In genomic region chr3:52487050-52487787, GRCh38 we compare ENCODE assay signal across 26 cellular contexts. TPM values are rescaled to one million over a fixed set of nuclear protein-coding genes. Genes with fewer than 3 reads are reported as not detected.
"Had no signal": no experiment of that assay in that cellular context is flagged by ENCODE, and none has a peak within 500 bp of the region (broad histone marks: within the 10 kb centered on the region; RNA-seq: fewer than 3 reads in every experiment).

No MANE protein-coding gene starts in this region.

- H3K4me3 Mint-ChIP-seq: activated CD4-positive, alpha-beta memory T cell treated with anti-CD3 and anti-CD28 coated beads, Interleukin-2, amount 10 ng/mL, durations not matched to agents 7 days and 5 days; activated CD4-positive, alpha-beta T cell treated with anti-CD3 and anti-CD28 coated beads, Interleukin-2, amount 10 ng/mL, durations not matched to agents 24 days and 14 days; activated naive CD8-positive, alpha-beta T cell treated with anti-CD3 and anti-CD28 coated beads, Interleukin-2, amount 50 U/mL, for 24 hours; activated T-cell treated with anti-CD3 and anti-CD28 coated beads, Interleukin-2, amount 50 U/mL, for 72 hours; brain; natural killer cell; stimulated activated naive CD8-positive, alpha-beta T cell treated with anti-CD3 and anti-CD28 coated beads, Interleukin-15, amount 100 ng/mL, for 72 hours had no signal

- H3K27me3 Mint-ChIP-seq: activated CD4-positive, alpha-beta memory T cell treated with anti-CD3 and anti-CD28 coated beads, Interleukin-2, amount 10 ng/mL, durations not matched to agents 7 days and 5 days; activated CD4-positive, alpha-beta T cell treated with anti-CD3 and anti-CD28 coated beads, Interleukin-2, amount 10 ng/mL, durations not matched to agents 24 days and 14 days; activated naive CD8-positive, alpha-beta T cell treated with anti-CD3 and anti-CD28 coated beads, Interleukin-2, amount 50 U/mL, for 24 hours; brain; stimulated activated naive CD8-positive, alpha-beta T cell treated with anti-CD3 and anti-CD28 coated beads, Interleukin-15, amount 100 ng/mL, for 72 hours had no signal

- H3K36me3 ChIP-seq: uterus had no signal

- DNase-seq: activated CD4-positive, alpha-beta memory T cell treated with anti-CD3 and anti-CD28 coated beads, Interleukin-2, amount 10 ng/mL, durations not matched to agents 7 days and 5 days; activated CD4-positive, alpha-beta T cell treated with anti-CD3 and anti-CD28 coated beads, Interleukin-2, amount 10 ng/mL, durations not matched to agents 24 days and 14 days; activated effector memory CD4-positive, alpha-beta T cell treated with Interleukin-2 at 50 U/mL for 16 hours; activated naive CD4-positive, alpha-beta T cell treated with anti-CD3 and anti-CD28 coated beads, Interleukin-2, amount 50 U/mL, for 16 hours; activated naive CD8-positive, alpha-beta T cell treated with anti-CD3 and anti-CD28 coated beads, Interleukin-2, amount 50 U/mL, for 24 hours; activated T-cell treated with anti-CD3 and anti-CD28 coated beads, Interleukin-2, amount 50 U/mL, for 72 hours; aorta; effector CD4-positive, alpha-beta T cell; erythroblast; foreskin keratinocyte; hippocampal formation; kidney glomerular epithelial cell; midbrain; natural killer cell; ovary; stimulated activated CD4-positive, alpha-beta T cell treated with anti-CD3 and anti-CD28 coated beads, Interleukin-1b, Interleukin-23, amount 100 ng/mL, for 48 hours; stimulated activated naive CD8-positive, alpha-beta T cell treated with anti-CD3 and anti-CD28 coated beads, Interleukin-15, amount 100 ng/mL, for 72 hours; uterus had no signal

- H3K27me3 ChIP-seq: foreskin keratinocyte, left lung, ovary, right atrium auricular region, tibial nerve, uterus had no signal

- H3K9me3 ChIP-seq: left lung, ovary, psoas muscle, right atrium auricular region, tibial nerve, uterus had no signal

- H3K4me1 Mint-ChIP-seq: activated CD4-positive, alpha-beta memory T cell treated with anti-CD3 and anti-CD28 coated beads, Interleukin-2, amount 10 ng/mL, durations not matched to agents 7 days and 5 days; activated CD4-positive, alpha-beta T cell treated with anti-CD3 and anti-CD28 coated beads, Interleukin-2, amount 10 ng/mL, durations not matched to agents 24 days and 14 days; activated naive CD8-positive, alpha-beta T cell treated with anti-CD3 and anti-CD28 coated beads, Interleukin-2, amount 50 U/mL, for 24 hours; stimulated activated naive CD8-positive, alpha-beta T cell treated with anti-CD3 and anti-CD28 coated beads, Interleukin-15, amount 100 ng/mL, for 72 hours had no signal

- H3K27ac Mint-ChIP-seq: activated CD4-positive, alpha-beta memory T cell treated with anti-CD3 and anti-CD28 coated beads, Interleukin-2, amount 10 ng/mL, durations not matched to agents 7 days and 5 days; activated naive CD8-positive, alpha-beta T cell treated with anti-CD3 and anti-CD28 coated beads, Interleukin-2, amount 50 U/mL, for 24 hours; activated T-cell treated with anti-CD3 and anti-CD28 coated beads, Interleukin-2, amount 50 U/mL, for 72 hours had no signal

- H3K36me3 Mint-ChIP-seq: natural killer cell had no signal

- H3K9me3 Mint-ChIP-seq: activated CD4-positive, alpha-beta memory T cell treated with anti-CD3 and anti-CD28 coated beads, Interleukin-2, amount 10 ng/mL, durations not matched to agents 7 days and 5 days; activated CD4-positive, alpha-beta T cell treated with anti-CD3 and anti-CD28 coated beads, Interleukin-2, amount 10 ng/mL, durations not matched to agents 24 days and 14 days; activated naive CD8-positive, alpha-beta T cell treated with anti-CD3 and anti-CD28 coated beads, Interleukin-2, amount 50 U/mL, for 24 hours; activated T-cell treated with anti-CD3 and anti-CD28 coated beads, Interleukin-2, amount 50 U/mL, for 72 hours; natural killer cell; stimulated activated naive CD8-positive, alpha-beta T cell treated with anti-CD3 and anti-CD28 coated beads, Interleukin-15, amount 100 ng/mL, for 72 hours had no signal

- H3K4me1 ChIP-seq: foreskin keratinocyte had no signal

- H3K27ac ChIP-seq: foreskin keratinocyte, left lung, ovary, psoas muscle, right atrium auricular region, uterus had no signal

- H3K4me3 ChIP-seq: left lung, ovary, psoas muscle, right atrium auricular region, tibial nerve, uterus had no signal

- ATAC-seq: activated CD4-positive, CD25-positive, alpha-beta regulatory T cell treated with anti-CD3 and anti-CD28 coated beads, Interleukin-2, amount 50 U/mL, for 24 hours; activated naive CD8-positive, alpha-beta T cell treated with anti-CD3 and anti-CD28 coated beads, Interleukin-2, amount 50 U/mL, for 24 hours; activated T-cell treated with anti-CD3 and anti-CD28 coated beads, Interleukin-2, amount 50 U/mL, for 72 hours; foreskin keratinocyte; left lung; natural killer cell; psoas muscle; stimulated activated naive CD8-positive, alpha-beta T cell treated with anti-CD3 and anti-CD28 coated beads, Interleukin-15, amount 100 ng/mL, for 72 hours had no signal

RNA-seq across cellular contexts. Expression of gene STAB1, which starts 7.9 kb away (rescaled TPM):
- total RNA-seq: activated CD4-positive, alpha-beta memory T cell treated with anti-CD3 and anti-CD28 coated beads, Interleukin-2, amount 10 ng/mL, durations not matched to agents 7 days and 5 days; chondrocyte; foreskin keratinocyte had no signal

RNA-seq across cellular contexts. Expression of gene TNNC1, which starts 33.4 kb away (rescaled TPM):
- total RNA-seq: foreskin keratinocyte, lung microvascular endothelial cell had no signal
